In genomic region chrX:2498781-2499302, GRCh38 we compare ENCODE assay signal across 1 cellular context.
TF ChIP-seq lines count a peak whose summit lies in the region.

No MANE protein-coding gene starts in this region.

TF ChIP-seq in HepG2, 621 proteins besides CTCF, POLR2A, EP300 and RAD21 (continued from another document and continues in another):
- TF ChIP-seq ZHX2 (IDR thresholded peaks at IDR 0.05; ENCODE audit: low read depth): no peak
- TF ChIP-seq ZHX2 (CRISPR knock-in tag; IDR thresholded peaks at IDR 0.05; ENCODE audit: borderline replicate concordance): no peak
- TF ChIP-seq PLSCR1 (CRISPR knock-in tag; IDR thresholded peaks at IDR 0.05; ENCODE audit: borderline replicate concordance): no peak
- TF ChIP-seq ZFP91 (CRISPR knock-in tag; IDR thresholded peaks at IDR 0.05; ENCODE audit: borderline replicate concordance): no peak
- no peak for TF ChIP-seq ZNF468 (CRISPR knock-in tag; IDR thresholded peaks at IDR 0.05)
- TF ChIP-seq PTBP1 (IDR thresholded peaks at IDR 0.05; ENCODE audit: low read depth, low read length, poor library complexity, severe bottlenecking): no peak
- TF ChIP-seq HMGXB3 (CRISPR knock-in tag; IDR thresholded peaks at IDR 0.05; ENCODE audit: borderline replicate concordance): no peak
- TF ChIP-seq PHF8 (CRISPR knock-in tag; IDR thresholded peaks at IDR 0.05): no peak
- no peak for TF ChIP-seq ZBTB21 (CRISPR knock-in tag; IDR thresholded peaks at IDR 0.05)
- no peak for TF ChIP-seq FOSL1 (CRISPR knock-in tag; IDR thresholded peaks at IDR 0.05; ENCODE audit: borderline replicate concordance)
- TF ChIP-seq YY1 (IDR thresholded peaks at IDR 0.05; ENCODE audit: insufficient read depth, insufficient replicate concordance, low read depth, low read length): no peak
- TF ChIP-seq SRSF9 (IDR thresholded peaks at IDR 0.05; ENCODE audit: borderline replicate concordance, insufficient read depth, low read depth, low read length, poor library complexity, severe bottlenecking): no peak
- TF ChIP-seq PATZ1 (CRISPR knock-in tag; IDR thresholded peaks at IDR 0.05): 0 out of 2 replicates have a peak, but pooled peaks have one; percentile 3
- TF ChIP-seq ZNF280D (CRISPR knock-in tag; IDR thresholded peaks at IDR 0.05): no peak
- no peak for TF ChIP-seq ZNF747 (CRISPR knock-in tag; IDR thresholded peaks at IDR 0.05; ENCODE audit: borderline replicate concordance)
- TF ChIP-seq ERF (CRISPR knock-in tag; IDR thresholded peaks at IDR 0.05): no peak; the same call in 1 of the 2 replicates
- no peak for TF ChIP-seq SATB2 (CRISPR knock-in tag; IDR thresholded peaks at IDR 0.05)
- TF ChIP-seq ZFAT (CRISPR knock-in tag; conservative IDR thresholded peaks at IDR 0.05): no peak
- no peak for TF ChIP-seq ZNF138 (CRISPR knock-in tag; IDR thresholded peaks at IDR 0.05; ENCODE audit: low read depth)
- no peak for TF ChIP-seq SIX4 (CRISPR knock-in tag; IDR thresholded peaks at IDR 0.05)
- no peak for TF ChIP-seq ZNF761 (CRISPR knock-in tag; conservative IDR thresholded peaks at IDR 0.05)
- no peak for TF ChIP-seq ZNF354B (CRISPR knock-in tag; IDR thresholded peaks at IDR 0.05)
- TF ChIP-seq ZNF547 (CRISPR knock-in tag; IDR thresholded peaks at IDR 0.05): no peak
- TF ChIP-seq CREBL2 (CRISPR knock-in tag; IDR thresholded peaks at IDR 0.05; ENCODE audit: borderline replicate concordance): no peak
- no peak for TF ChIP-seq HBP1 (CRISPR knock-in tag; IDR thresholded peaks at IDR 0.05; ENCODE audit: low read depth)
- TF ChIP-seq SNAPC4 (CRISPR knock-in tag; IDR thresholded peaks at IDR 0.05): no peak
- no peak for TF ChIP-seq SP4 (CRISPR knock-in tag; IDR thresholded peaks at IDR 0.05)
- TF ChIP-seq ATF7-NPFF (CRISPR knock-in tag; IDR thresholded peaks at IDR 0.05; ENCODE audit: low read depth): no peak
